In the genomic region with DNA sequence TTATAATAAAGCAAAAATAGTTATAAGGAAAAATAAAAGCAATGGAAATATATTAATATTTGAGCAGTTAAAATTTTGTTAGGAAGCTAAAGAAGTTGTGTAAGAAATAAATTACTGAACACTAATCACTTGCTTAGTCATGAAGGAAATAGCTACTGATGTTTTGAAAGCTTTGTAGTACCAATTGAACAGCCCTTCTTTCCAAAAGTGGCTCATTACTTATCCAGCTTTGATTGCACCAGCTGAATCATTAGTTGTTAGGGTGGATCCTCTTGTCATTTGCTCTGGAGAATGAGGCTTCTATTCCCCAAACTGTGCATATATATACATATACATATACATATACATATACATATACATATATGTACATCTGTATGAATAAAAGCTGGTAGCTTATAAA, we compare ENCODE assay signal across 28 cellular contexts.
"Had no signal": no experiment of that assay in that cellular context is flagged by ENCODE, and none has a peak within 500 bp of the region (broad histone marks: within the 10 kb centered on the region; RNA-seq: fewer than 3 reads in every experiment).

No MANE protein-coding gene starts in this region.

- DNase-seq: dermis blood vessel endothelial cell; effector memory CD4-positive, alpha-beta T cell; erythroblast; esophagus squamous epithelium; hypothalamus; immature natural killer cell; islet precursor cell; kidney glomerular epithelial cell; left colon; left ventricle myocardium superior; lower lobe of right lung; natural killer cell; occipital lobe; pancreas; retina; right lobe of liver; stimulated activated CD4-positive, alpha-beta T cell treated with anti-CD3 and anti-CD28 coated beads, Interleukin-2, amount 100 ng/mL, for 24 hours; stimulated activated CD4-positive, alpha-beta T cell treated with anti-CD3 and anti-CD28 coated beads, Interleukin-4, amount 100 ng/mL, for 24 hours; stimulated activated naive CD4-positive, alpha-beta T cell treated with Interleukin-2 at 50 U/mL for 16 hours; stomach; thyroid gland; trophoblast cell had no signal

- FAIRE-seq: endothelial cell of umbilical vein, frontal cortex, pancreas had no signal

- H3K36me3 ChIP-seq: esophagus squamous epithelium, lower lobe of right lung, pancreas, right lobe of liver, stomach, thyroid gland, vagina had no signal

- H3K4me1 ChIP-seq: esophagus squamous epithelium, lower lobe of right lung, pancreas, right lobe of liver, stomach, thyroid gland, vagina had no signal

- H3K4me3 ChIP-seq: coronary artery, esophagus squamous epithelium, lower lobe of right lung, pancreas, right lobe of liver, smooth muscle cell, stomach, thyroid gland, vagina had no signal

- H3K9me3 ChIP-seq: esophagus squamous epithelium, lower lobe of right lung, pancreas, right lobe of liver, thyroid gland, vagina had no signal

- H3K27me3 ChIP-seq: pancreas, right lobe of liver, thyroid gland, vagina had no signal

- H3K27ac ChIP-seq: coronary artery, esophagus squamous epithelium, lower lobe of right lung, pancreas, right lobe of liver, stomach, thyroid gland, vagina had no signal

- H3K4me2 ChIP-seq: smooth muscle cell had no signal

- ATAC-seq: left colon; left ventricle myocardium superior; lower lobe of right lung; natural killer cell; pancreas; right lobe of liver; stimulated activated effector memory CD8-positive, alpha-beta T cell treated with anti-CD3 and anti-CD28 coated beads, Interleukin-12 subunit alpha, Interleukin-12 subunit beta, amount 100 ng/mL, for 72 hours had no signal
